In genomic region chr16:5117300-5118087, GRCh38 we compare ENCODE assay signal across 10 cellular contexts. TPM values are rescaled to one million over a fixed set of nuclear protein-coding genes. Genes with fewer than 3 reads are reported as not detected.
A peak's percentile ranks its signal among the peaks of the same experiment; 100 is the strongest.
DNase-seq lines count a peak whose midpoint lies in the region.
"Not testable (repeated sequence)": the region's sequence is repeated elsewhere in the genome, so short reads cannot be mapped to it uniquely, and the experiment has no call there.
"Had no signal": no experiment of that assay in that cellular context is flagged by ENCODE, and none has a peak within 500 bp of the region (broad histone marks: within the 10 kb centered on the region; RNA-seq: fewer than 3 reads in every experiment).

No MANE protein-coding gene starts in this region.

- peak; percentile 7 for DNase-seq in AG08396 (ENCODE audit: low spot score)
- DNase-seq in GM23248, result peak; percentile 1
- peak; percentile 72 for DNase-seq in NCI-H2029 (lab: John Stamatoyannopoulos, UW)
- peak; percentile 3 to 22 for DNase-seq in SHP77 (lab: John Stamatoyannopoulos, UW)
- DNase-seq in activated T-cell treated with anti-CD3 and anti-CD28 coated beads for 1 hour (ENCODE audit: low read depth), result peak; percentile 33
- peak; percentile 60 for DNase-seq in central memory CD4-positive, alpha-beta T cell
- peak; percentile 50 for DNase-seq in iris pigment epithelial cell (ENCODE audit: low read depth)
- peak; percentile 2 to 7 for DNase-seq in stimulated activated CD4-positive, alpha-beta T cell treated with anti-CD3 and anti-CD28 coated beads, Interleukin-2, amount 100 ng/mL, for 48 hours

- H3K9me3 ChIP-seq in GM23248 (ENCODE audit: low read depth), result not testable (repeated sequence)

- H3K9ac ChIP-seq in GM23248, result not testable (repeated sequence)

- H3K9me2 ChIP-seq in GM23248 (ENCODE audit: insufficient read depth), result not testable (repeated sequence)

- WGBS in GM23248 (ENCODE audit: low coverage in 1 of 2, low lambda C conversion rate in 2 of 2, missing lambda C conversion rate in 2 of 2), 2 experiments, result 17 to 18% methylated on average over 20 of the region's 20 CpGs

- H2AFZ ChIP-seq in GM23248, result not testable (repeated sequence)

- H3K27ac ChIP-seq in GM23248, result not testable (repeated sequence)

- not testable (repeated sequence) for H4K20me1 ChIP-seq in GM23248 (ENCODE audit: insufficient read depth)

- not testable (repeated sequence) for H3K27me3 ChIP-seq in GM23248 (replicated peaks; ENCODE audit: insufficient read depth)

- H3K36me3 ChIP-seq in GM23248 (ENCODE audit: low read depth), result not testable (repeated sequence)

- H3F3A ChIP-seq in GM23248 (ENCODE audit: insufficient read depth), result not testable (repeated sequence)

- not testable (repeated sequence) for H3K4me2 ChIP-seq in GM23248 (ENCODE audit: unreplicated experiment)

- H3K4me1 ChIP-seq in GM23248 (ENCODE audit: insufficient read depth), result not testable (repeated sequence)

- in situ Hi-C loops in GM23248 (cut with MboI), result not testable (repeated sequence)

- not testable (repeated sequence) for H3K4me3 ChIP-seq in GM23248

- H3K79me2 ChIP-seq in GM23248 (ENCODE audit: insufficient read depth), result not testable (repeated sequence)

RNA-seq across cellular contexts. Expression of gene EEF2KMT, which starts 19.9 kb away (rescaled TPM):
- total RNA-seq in GM23248 (2014; rRNA removed; shearing (Covaris generic)), result 11.2 and 12.4 TPM in 2 replicates
- 13.9 and 16.2 TPM in 2 replicates for polyA plus RNA-seq in GM23248 (2016; fragmentation: Nextera tagmentation; extraction: Ambion mirVana)

RNA-seq across cellular contexts. Expression of gene ALG1, which starts 45.9 kb away (rescaled TPM):
- total RNA-seq in GM23248 (2014; rRNA removed; shearing (Covaris generic)), result 34.1 and 36.5 TPM in 2 replicates
- 45.4 and 48.0 TPM in 2 replicates for polyA plus RNA-seq in GM23248 (2016; fragmentation: Nextera tagmentation; extraction: Ambion mirVana)

RNA-seq across cellular contexts. Expression of gene C16orf89, which starts 51.7 kb away (rescaled TPM):
- not detected in 2 replicates for total RNA-seq in GM23248 (2014; rRNA removed; shearing (Covaris generic))
- polyA plus RNA-seq in GM23248 (2016; fragmentation: Nextera tagmentation; extraction: Ambion mirVana), result not detected in 2 replicates
- total RNA-seq: A172, PC-3 had no signal

Comparison
In these comparisons a context has a peak if more than half of its experiments do, and no peak if none do; other contexts are left out.
1. DNase-seq: peak in every context shown above with its lines; median percentile 72 in NCI-H2029; 60 in central memory CD4-positive, alpha-beta T cell; 50 in iris pigment epithelial cell; 33 in activated T-cell treated with anti-CD3 and anti-CD28 coated beads for 1 hour; 12 in SHP77; 7 in AG08396; 4 in stimulated activated CD4-positive, alpha-beta T cell treated with anti-CD3 and anti-CD28 coated beads, Interleukin-2, amount 100 ng/mL, for 48 hours; 1 in GM23248.